In genomic region chr3:10398341-10398740, GRCh38 we compare ENCODE assay signal across 20 cellular contexts.
"Had no signal": no experiment of that assay in that cellular context is flagged by ENCODE, and none has a peak within 500 bp of the region (broad histone marks: within the 10 kb centered on the region; RNA-seq: fewer than 3 reads in every experiment).

No MANE protein-coding gene starts in this region.

- ATAC-seq: activated CD8-positive, alpha-beta T cell treated with anti-CD3 and anti-CD28 coated beads, Interleukin-2, amount 10 ng/mL, durations not matched to agents 7 days and 5 days; foreskin keratinocyte; natural killer cell had no signal

- H3K27me3 Mint-ChIP-seq: stimulated activated naive CD8-positive, alpha-beta T cell treated with anti-CD3 and anti-CD28 coated beads, Interleukin-15, Interleukin-2, amounts not matched to agents 100 ng/mL and 50 ng/mL, for 24 hours had no signal

- H3K36me3 ChIP-seq: right atrium auricular region, suprapubic skin, upper lobe of left lung had no signal

- DNase-seq: activated CD4-positive, alpha-beta T cell treated with anti-CD3 and anti-CD28 coated beads, Interleukin-2, amount 10 ng/mL, durations not matched to agents 24 days and 14 days; activated CD4-positive, CD25-positive, alpha-beta regulatory T cell; activated CD8-positive, alpha-beta memory T cell treated with anti-CD3 and anti-CD28 coated beads, Interleukin-2, amount 50 U/mL, for 4 hours; activated CD8-positive, alpha-beta T cell treated with anti-CD3 and anti-CD28 coated beads, Interleukin-2, amount 10 ng/mL, durations not matched to agents 7 days and 5 days; activated gamma-delta T cell; activated T-cell treated with anti-CD3 and anti-CD28 coated beads, Interleukin-2, amount 50 U/mL, for 48 hours; amniotic stem cell; effector memory CD4-positive, alpha-beta T cell; foreskin keratinocyte; mesendoderm; natural killer cell; stimulated activated CD4-positive, alpha-beta T cell treated with anti-CD3 and anti-CD28 coated beads, Interleukin-4, amount 100 ng/mL, for 4 hours; stimulated activated CD8-positive, alpha-beta memory T cell treated with anti-CD3 and anti-CD28 coated beads, Interleukin-4, amount 100 ng/mL, for 48 hours; upper lobe of left lung had no signal

- H3K27ac Mint-ChIP-seq: activated CD4-positive, alpha-beta T cell treated with anti-CD3 and anti-CD28 coated beads, Interleukin-2, amount 10 ng/mL, durations not matched to agents 24 days and 14 days; activated naive CD8-positive, alpha-beta T cell; natural killer cell had no signal

- H3K9me3 Mint-ChIP-seq: activated CD4-positive, alpha-beta T cell treated with anti-CD3 and anti-CD28 coated beads, Interleukin-2, amount 10 ng/mL, durations not matched to agents 24 days and 14 days; brain; natural killer cell; stimulated activated naive CD8-positive, alpha-beta T cell treated with anti-CD3 and anti-CD28 coated beads, Interleukin-15, Interleukin-2, amounts not matched to agents 100 ng/mL and 50 ng/mL, for 24 hours had no signal

- H3K4me1 ChIP-seq: foreskin keratinocyte, right atrium auricular region, upper lobe of left lung had no signal

- H3K9me3 ChIP-seq: right atrium auricular region, suprapubic skin, upper lobe of left lung had no signal

- H3K4me3 ChIP-seq: right atrium auricular region, smooth muscle cell, suprapubic skin, upper lobe of left lung had no signal

- H3K4me1 Mint-ChIP-seq: brain had no signal

- H3K4me3 Mint-ChIP-seq: activated CD4-positive, alpha-beta T cell treated with anti-CD3 and anti-CD28 coated beads, Interleukin-2, amount 10 ng/mL, durations not matched to agents 24 days and 14 days; activated CD8-positive, alpha-beta T cell treated with anti-CD3 and anti-CD28 coated beads, Interleukin-2, amount 10 ng/mL, durations not matched to agents 7 days and 5 days; activated naive CD8-positive, alpha-beta T cell; brain; natural killer cell; stimulated activated naive CD8-positive, alpha-beta T cell treated with anti-CD3 and anti-CD28 coated beads, Interleukin-15, Interleukin-2, amounts not matched to agents 100 ng/mL and 50 ng/mL, for 24 hours had no signal

- H3K36me3 Mint-ChIP-seq: activated naive CD8-positive, alpha-beta T cell; natural killer cell had no signal

- H3K27me3 ChIP-seq: right atrium auricular region, suprapubic skin, upper lobe of left lung had no signal

- H3K27ac ChIP-seq: foreskin keratinocyte, right atrium auricular region, suprapubic skin, upper lobe of left lung had no signal
